ENCODE assay signal across 8 cellular contexts in genomic region chr13:42883771-42884170, GRCh38.
DNase-seq lines count a peak whose midpoint lies in the region; ATAC-seq and TF ChIP-seq lines count a peak whose summit lies in the region.
"Had no signal": no experiment of that assay in that cellular context is flagged by ENCODE, and none has a peak within 500 bp of the region (broad histone marks: within the 10 kb centered on the region; RNA-seq: fewer than 3 reads in every experiment).

No MANE protein-coding gene starts in this region.

- 8 to 9% methylated on average over 4 of the region's 4 CpGs for WGBS in GM23248 (ENCODE audit: low coverage in 1 of 2, low lambda C conversion rate in 2 of 2, missing lambda C conversion rate in 2 of 2), 2 experiments
- 3 to 6% (median 4%) methylated on average over 4 of the region's 4 CpGs for WGBS in psoas muscle, 3 donors

- H3K27me3 ChIP-seq in GM23248 (replicated peaks; ENCODE audit: insufficient read depth) (no peaks in the 10 kb centered on the region), psoas muscle (ENCODE audit: insufficient read depth in 3 of 3, low read length in 2 of 3) (peaks cover 0 to 3% (median 0%) of the 10 kb centered on the region in 3 donors)

- peak overlapping the region; percentile 20; the same call in 1 of the 2 replicates for H3K9ac ChIP-seq in GM23248

- no peaks in the 10 kb centered on the region for H3K9me2 ChIP-seq in GM23248 (ENCODE audit: insufficient read depth)

- TF ChIP-seq POLR2A in erythroblast (IDR thresholded peaks at IDR 0.05; ENCODE audit: low read length): no peak

- in situ Hi-C loops in GM23248 (cut with MboI): no loop called here

- peak; percentile 22 for TF ChIP-seq CTCF in psoas muscle (IDR thresholded peaks at IDR 0.05)

- H3F3A ChIP-seq in GM23248 (ENCODE audit: insufficient read depth): no peaks in the 10 kb centered on the region

- H3K4me2 ChIP-seq in GM23248 (ENCODE audit: unreplicated experiment): peak overlapping the region; percentile 53

- H3K9me3 ChIP-seq in GM23248 (ENCODE audit: low read depth) (no peaks in the 10 kb centered on the region), psoas muscle (no peaks in the 10 kb centered on the region)

- no peak overlapping the region for H2AFZ ChIP-seq in GM23248

- DNase-seq in GM23248 (peak; percentile 70), NCI-H460 (ENCODE audit: extremely low read depth, low read depth) (peak; percentile 56), dedifferentiated amniotic fluid mesenchymal stem cell (ENCODE audit: extremely low spot score) (peak; percentile 40), psoas muscle (peak in 1 of 2 donors; percentile 60), erythroblast (lab: John Stamatoyannopoulos, UW) (no peak)
- DNase-seq: nucleus accumbens had no signal

- no peaks in the 10 kb centered on the region for H4K20me1 ChIP-seq in GM23248 (ENCODE audit: insufficient read depth)

- H3K4me1 ChIP-seq in GM23248 (ENCODE audit: insufficient read depth) (peaks cover 15% of the 10 kb centered on the region), psoas muscle (peaks cover 6% of the 10 kb centered on the region)

- peak; percentile 68 to 90 (median 84) for ATAC-seq in psoas muscle
- no peak for ATAC-seq in HG02970 (IDR thresholded peaks at IDR 0.05; ENCODE audit: low FRiP score, unreplicated experiment)
- ATAC-seq in HG02798 (IDR thresholded peaks at IDR 0.05; ENCODE audit: poor library complexity, unreplicated experiment): no peak

- H3K4me3 ChIP-seq in GM23248: peak overlapping the region; percentile 40; the same call in 1 of the 2 replicates
- no peak overlapping the region for H3K4me3 ChIP-seq in psoas muscle

- intact Hi-C loops in psoas muscle (cut with DNase I): no loop called here

- no peak overlapping the region for H3K27ac ChIP-seq in GM23248
- H3K27ac ChIP-seq in psoas muscle: no peak overlapping the region

- no peaks in the 10 kb centered on the region for H3K36me3 ChIP-seq in GM23248 (ENCODE audit: low read depth)
- H3K36me3 ChIP-seq in psoas muscle (ENCODE audit: insufficient read depth in 1 of 2, low read depth in 1 of 2): no peaks in the 10 kb centered on the region

- no peaks in the 10 kb centered on the region for H3K79me2 ChIP-seq in GM23248 (ENCODE audit: insufficient read depth)

Comparison
In these comparisons a context has a peak if more than half of its experiments do, and no peak if none do; other contexts are left out.
1. DNase-seq: peak in GM23248 (single experiment), NCI-H460 (single experiment) and dedifferentiated amniotic fluid mesenchymal stem cell (single experiment); none in erythroblast (0 of 2).
2. ATAC-seq: peak in psoas muscle (4 of 4); none in HG02970 (single experiment) and HG02798 (single experiment).